Comparison of ENCODE assay signal across 14 cellular contexts in genomic region chr22:47061226-47061625, GRCh38.
"Had no signal": no experiment of that assay in that cellular context is flagged by ENCODE, and none has a peak within 500 bp of the region (broad histone marks: within the 10 kb centered on the region; RNA-seq: fewer than 3 reads in every experiment).

No MANE protein-coding gene starts in this region.

- H3K4me3 Mint-ChIP-seq: activated T-helper 1 cell treated with anti-CD3 and anti-CD28 coated beads, Interleukin-12 subunit alpha, Interleukin-12 subunit beta, Interleukin-2, Interleukin-4 antibody, amounts not matched to agents 30 ng/mL and 10 ng/mL and 1 ng/mL, durations not matched to agents 14 hours and 24 hours and 36 hours; naive thymus-derived CD8-positive, alpha-beta T cell; type B pancreatic cell had no signal

- DNase-seq: activated CD8-positive, alpha-beta memory T cell treated with anti-CD3 and anti-CD28 coated beads for 24 hours; activated naive CD4-positive, alpha-beta T cell; cerebellar nuclear complex; dermis blood vessel endothelial cell; left cardiac atrium; lower lobe of right lung; SJCRH30; testis had no signal

- H3K27me3 ChIP-seq: neutrophil, SJCRH30, testis had no signal

- H3K9me3 ChIP-seq: lower lobe of right lung, neutrophil, SJCRH30, testis had no signal

- H3K27ac Mint-ChIP-seq: activated T-helper 1 cell treated with anti-CD3 and anti-CD28 coated beads, Interleukin-12 subunit alpha, Interleukin-12 subunit beta, Interleukin-2, Interleukin-4 antibody, amounts not matched to agents 30 ng/mL and 10 ng/mL and 1 ng/mL, durations not matched to agents 14 hours and 24 hours and 36 hours; type B pancreatic cell had no signal

- H3K27me3 Mint-ChIP-seq: naive thymus-derived CD8-positive, alpha-beta T cell; type B pancreatic cell had no signal

- H3K27ac ChIP-seq: lower lobe of right lung, neutrophil, SJCRH30, testis had no signal

- H3K36me3 ChIP-seq: SJCRH30 had no signal

- ATAC-seq: activated CD4-positive, CD25-positive, alpha-beta regulatory T cell treated with anti-CD3 and anti-CD28 coated beads, Interleukin-2, amount 50 U/mL, for 24 hours; left cardiac atrium; lower lobe of right lung; naive thymus-derived CD8-positive, alpha-beta T cell; right cardiac atrium had no signal

- H3K4me1 ChIP-seq: lower lobe of right lung, SJCRH30, testis had no signal

- H3K9me3 Mint-ChIP-seq: activated T-helper 1 cell treated with anti-CD3 and anti-CD28 coated beads, Interleukin-12 subunit alpha, Interleukin-12 subunit beta, Interleukin-2, Interleukin-4 antibody, amounts not matched to agents 30 ng/mL and 10 ng/mL and 1 ng/mL, durations not matched to agents 14 hours and 24 hours and 36 hours; naive thymus-derived CD8-positive, alpha-beta T cell; type B pancreatic cell had no signal

- H3K4me3 ChIP-seq: lower lobe of right lung, SJCRH30, testis had no signal
